In genomic region chr10:62095341-62096071, GRCh38 we compare ENCODE assay signal across 12 cellular contexts.
A peak's percentile ranks its signal among the peaks of the same experiment; 100 is the strongest.
DNase-seq lines count a peak whose midpoint lies in the region; ATAC-seq and TF ChIP-seq lines count a peak whose summit lies in the region.
"Had no signal": no experiment of that assay in that cellular context is flagged by ENCODE, and none has a peak within 500 bp of the region (broad histone marks: within the 10 kb centered on the region; RNA-seq: fewer than 3 reads in every experiment).

No MANE protein-coding gene starts in this region.

- peaks cover 51% of the 10 kb centered on the region for H3K36me3 Mint-ChIP-seq in activated naive CD4-positive, alpha-beta T cell treated with anti-CD3 and anti-CD28 coated beads, Interleukin-2, amount 50 U/mL, for 24 hours

- TF ChIP-seq CTCF in choroid plexus epithelial cell (conservative IDR thresholded peaks at IDR 0.05; ENCODE audit: low read depth, low read length), result no peak

- peaks cover 0 to 17% of the 10 kb centered on the region in 2 donors for H3K4me1 ChIP-seq in aorta (ENCODE audit: control insufficient read depth in 1 of 2, insufficient read depth in 2 of 2, low read length in 2 of 2)

- no peaks in the 10 kb centered on the region for H3K9me3 ChIP-seq in aorta (ENCODE audit: control insufficient read depth, low read length)

- H3K9me3 Mint-ChIP-seq in activated naive CD4-positive, alpha-beta T cell treated with anti-CD3 and anti-CD28 coated beads, Interleukin-2, amount 50 U/mL, for 24 hours, result no peaks in the 10 kb centered on the region

- DNase-seq in activated naive CD4-positive, alpha-beta T cell (lab: John Stamatoyannopoulos, UW), result no peak
- DNase-seq in choroid plexus epithelial cell (ENCODE audit: low read depth) (peak; percentile 73), middle frontal gyrus (ENCODE audit: extremely low spot score, low spot score) (peak; percentile 36), aorta (no peak), NCI-H1436 treated with DMSO at 0.1 percent for 48 hours (lab: John Stamatoyannopoulos, UW) (no peak)
- no peak for DNase-seq in stimulated activated CD4-positive, alpha-beta T cell treated with anti-CD3 and anti-CD28 coated beads, Interleukin-15, amount 100 ng/mL, for 24 hours
- DNase-seq: COR-L47; cortex of kidney; SIG-M5; stimulated activated CD4-positive, alpha-beta T cell treated with anti-CD3 and anti-CD28 coated beads, Interleukin-4, amount 100 ng/mL, for 24 hours had no signal

- no peaks in the 10 kb centered on the region for H3K27me3 Mint-ChIP-seq in activated naive CD4-positive, alpha-beta T cell treated with anti-CD3 and anti-CD28 coated beads, Interleukin-2, amount 50 U/mL, for 24 hours

- H3K4me1 Mint-ChIP-seq in activated naive CD4-positive, alpha-beta T cell treated with anti-CD3 and anti-CD28 coated beads, Interleukin-2, amount 50 U/mL, for 24 hours, result peaks cover 49% of the 10 kb centered on the region

- ATAC-seq in aorta (ENCODE audit: low FRiP score) (peak; percentile 64), HG03095 (IDR thresholded peaks at IDR 0.05; ENCODE audit: unreplicated experiment) (no peak)

- WGBS in aorta, 2 donors, result 11 to 14% methylated on average over 10 of the region's 10 CpGs

- peak overlapping the region; percentile 61 for H3K27ac Mint-ChIP-seq in activated naive CD4-positive, alpha-beta T cell treated with anti-CD3 and anti-CD28 coated beads, Interleukin-2, amount 50 U/mL, for 24 hours

- no peak overlapping the region for H3K4me3 Mint-ChIP-seq in activated naive CD4-positive, alpha-beta T cell treated with anti-CD3 and anti-CD28 coated beads, Interleukin-2, amount 50 U/mL, for 24 hours

- H3K27me3 ChIP-seq in aorta (ENCODE audit: control insufficient read depth in 1 of 2, insufficient read depth in 2 of 2, low read length in 1 of 2), result no peaks in the 10 kb centered on the region

- H3K4me3 ChIP-seq in choroid plexus epithelial cell (ENCODE audit: low read depth, low read length) (no peak overlapping the region), aorta (ENCODE audit: low read length in 2 of 2) (no peak overlapping the region)

- peaks cover 11 to 12% of the 10 kb centered on the region in 2 donors for H3K36me3 ChIP-seq in aorta (ENCODE audit: control insufficient read depth in 1 of 2, insufficient read depth in 2 of 2, low read length in 1 of 2)

- H3K27ac ChIP-seq in aorta (ENCODE audit: low read depth in 1 of 2, low read length in 2 of 2), result peak overlapping the region in 1 of 2 donors; percentile 58

- intact Hi-C loops in aorta (cut with DNase I), result loop anchor here in 1 of 2 donors (10.0 kb wide), 1 partner anchor 149 kb away; no protein-coding TSS in a partner anchor

Comparison
In these comparisons a context has a peak if more than half of its experiments do, and no peak if none do; other contexts are left out.
1. DNase-seq: peak in choroid plexus epithelial cell (single experiment) and middle frontal gyrus (single experiment); none in activated naive CD4-positive, alpha-beta T cell (0 of 4), aorta (0 of 2), NCI-H1436 treated with DMSO at 0.1 percent for 48 hours (single experiment) and stimulated activated CD4-positive, alpha-beta T cell treated with anti-CD3 and anti-CD28 coated beads, Interleukin-15, amount 100 ng/mL, for 24 hours (single experiment).